ENCODE assay signal across 1 cellular context in genomic region chr17:48241770-48242497, GRCh38.
A peak's percentile ranks its signal among the peaks of the same experiment; 100 is the strongest.
TF ChIP-seq lines count a peak whose summit lies in the region.

No MANE protein-coding gene starts in this region.

TF ChIP-seq in K562, 482 proteins besides CTCF, POLR2A, EP300 and RAD21:
- TF ChIP-seq, protein P1, sequence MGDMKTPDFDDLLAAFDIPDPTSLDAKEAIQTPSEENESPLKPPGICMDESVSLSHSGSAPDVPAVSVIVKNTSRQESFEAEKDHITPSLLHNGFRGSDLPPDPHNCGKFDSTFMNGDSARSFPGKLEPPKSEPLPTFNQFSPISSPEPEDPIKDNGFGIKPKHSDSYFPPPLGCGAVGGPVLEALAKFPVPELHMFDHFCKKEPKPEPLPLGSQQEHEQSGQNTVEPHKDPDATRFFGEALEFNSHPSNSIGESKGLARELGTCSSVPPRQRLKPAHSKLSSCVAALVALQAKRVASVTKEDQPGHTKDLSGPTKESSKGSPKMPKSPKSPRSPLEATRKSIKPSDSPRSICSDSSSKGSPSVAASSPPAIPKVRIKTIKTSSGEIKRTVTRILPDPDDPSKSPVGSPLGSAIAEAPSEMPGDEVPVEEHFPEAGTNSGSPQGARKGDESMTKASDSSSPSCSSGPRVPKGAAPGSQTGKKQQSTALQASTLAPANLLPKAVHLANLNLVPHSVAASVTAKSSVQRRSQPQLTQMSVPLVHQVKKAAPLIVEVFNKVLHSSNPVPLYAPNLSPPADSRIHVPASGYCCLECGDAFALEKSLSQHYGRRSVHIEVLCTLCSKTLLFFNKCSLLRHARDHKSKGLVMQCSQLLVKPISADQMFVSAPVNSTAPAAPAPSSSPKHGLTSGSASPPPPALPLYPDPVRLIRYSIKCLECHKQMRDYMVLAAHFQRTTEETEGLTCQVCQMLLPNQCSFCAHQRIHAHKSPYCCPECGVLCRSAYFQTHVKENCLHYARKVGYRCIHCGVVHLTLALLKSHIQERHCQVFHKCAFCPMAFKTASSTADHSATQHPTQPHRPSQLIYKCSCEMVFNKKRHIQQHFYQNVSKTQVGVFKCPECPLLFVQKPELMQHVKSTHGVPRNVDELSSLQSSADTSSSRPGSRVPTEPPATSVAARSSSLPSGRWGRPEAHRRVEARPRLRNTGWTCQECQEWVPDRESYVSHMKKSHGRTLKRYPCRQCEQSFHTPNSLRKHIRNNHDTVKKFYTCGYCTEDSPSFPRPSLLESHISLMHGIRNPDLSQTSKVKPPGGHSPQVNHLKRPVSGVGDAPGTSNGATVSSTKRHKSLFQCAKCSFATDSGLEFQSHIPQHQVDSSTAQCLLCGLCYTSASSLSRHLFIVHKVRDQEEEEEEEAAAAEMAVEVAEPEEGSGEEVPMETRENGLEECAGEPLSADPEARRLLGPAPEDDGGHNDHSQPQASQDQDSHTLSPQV (IDR thresholded peaks at IDR 0.05) = 0 out of 2 replicates have a peak, but pooled peaks have one; percentile 60
- TF ChIP-seq SREBF1 (IDR thresholded peaks at IDR 0.05; ENCODE audit: borderline replicate concordance, low read depth, low read length) (no peak), DMBX1 (CRISPR knock-in tag; IDR thresholded peaks at IDR 0.05; ENCODE audit: borderline replicate concordance) (0 out of 2 replicates have a peak, but pooled peaks have one; percentile 26)
